In genomic region chr17:11170901-11171300, GRCh38 we compare ENCODE assay signal across 38 cellular contexts.
"Had no signal": no experiment of that assay in that cellular context is flagged by ENCODE, and none has a peak within 500 bp of the region (broad histone marks: within the 10 kb centered on the region; RNA-seq: fewer than 3 reads in every experiment).

No MANE protein-coding gene starts in this region.

- FAIRE-seq: astrocyte, TTC549 had no signal

- H3K4me1 Mint-ChIP-seq: activated CD4-positive, alpha-beta T cell treated with anti-CD3 and anti-CD28 coated beads, Interleukin-2, amount 10 ng/mL, durations not matched to agents 24 days and 14 days; activated naive CD8-positive, alpha-beta T cell treated with anti-CD3 and anti-CD28 coated beads for 36 hours; activated T-helper 17 cell treated with anti-CD3 and anti-CD28 coated beads, Interleukin-2, amount 50 U/mL, for 72 hours; WTC11 had no signal

- H3K36me3 Mint-ChIP-seq: activated CD4-positive, alpha-beta memory T cell treated with anti-CD3 and anti-CD28 coated beads for 36 hours; activated naive CD8-positive, alpha-beta T cell treated with anti-CD3 and anti-CD28 coated beads for 36 hours had no signal

- H3K27ac ChIP-seq: adrenal gland, body of pancreas, brain microvascular endothelial cell, breast epithelium, VCaP had no signal

- H3K27ac Mint-ChIP-seq: activated CD4-positive, alpha-beta memory T cell treated with anti-CD3 and anti-CD28 coated beads for 36 hours; activated CD4-positive, alpha-beta T cell treated with anti-CD3 and anti-CD28 coated beads, Interleukin-2, amount 10 ng/mL, durations not matched to agents 24 days and 14 days; activated CD8-positive, alpha-beta T cell treated with anti-CD3 and anti-CD28 coated beads for 36 hours; activated naive CD4-positive, alpha-beta T cell treated with anti-CD3 and anti-CD28 coated beads for 36 hours; activated naive CD4-positive, alpha-beta T cell treated with anti-CD3 and anti-CD28 coated beads, Interleukin-2, amount 50 U/mL, for 72 hours; activated naive CD8-positive, alpha-beta T cell treated with anti-CD3 and anti-CD28 coated beads for 36 hours; activated T-cell treated with anti-CD3 and anti-CD28 coated beads, Interleukin-2, amount 50 U/mL, for 72 hours; activated T-helper 1 cell treated with anti-CD3 and anti-CD28 coated beads, Interleukin-12 subunit alpha, Interleukin-12 subunit beta, Interleukin-2, Interleukin-4 antibody, amounts not matched to agents 30 ng/mL and 10 ng/mL and 1 ng/mL, durations not matched to agents 14 hours and 24 hours and 36 hours; activated T-helper 17 cell treated with anti-CD3 and anti-CD28 coated beads, Interleukin-2, amount 50 U/mL, for 72 hours; T-helper 1 cell treated with Interleukin-12 subunit alpha and Interleukin-12 subunit beta and Interleukin-4 antibody, amounts not matched to agents 30 μg/mL and 1 μg/mL, for 36 hours; T-helper 2 cell treated with Interferon-gamma antibody and Interleukin-4, amounts not matched to agents 5 μg/mL and 100 μg/mL, for 36 hours; WTC11 had no signal

- H3K27me3 Mint-ChIP-seq: activated CD4-positive, alpha-beta memory T cell treated with anti-CD3 and anti-CD28 coated beads for 36 hours; activated CD4-positive, alpha-beta T cell treated with anti-CD3 and anti-CD28 coated beads, Interleukin-2, amount 10 ng/mL, durations not matched to agents 24 days and 14 days; activated CD8-positive, alpha-beta T cell treated with anti-CD3 and anti-CD28 coated beads for 36 hours; activated naive CD8-positive, alpha-beta T cell treated with anti-CD3 and anti-CD28 coated beads for 36 hours; activated T-helper 17 cell treated with anti-CD3 and anti-CD28 coated beads, Interleukin-2, amount 50 U/mL, for 72 hours had no signal

- H3K36me3 ChIP-seq: adrenal gland, brain microvascular endothelial cell, breast epithelium had no signal

- H3K9me3 ChIP-seq: adrenal gland had no signal

- H3K4me1 ChIP-seq: adrenal gland, body of pancreas, breast epithelium had no signal

- H3K27me3 ChIP-seq: adrenal gland, body of pancreas, brain microvascular endothelial cell, breast epithelium had no signal

- DNase-seq: activated CD4-positive, alpha-beta memory T cell treated with anti-CD3 and anti-CD28 coated beads for 36 hours; activated CD4-positive, alpha-beta T cell treated with anti-CD3 and anti-CD28 coated beads for 4 hours; activated CD4-positive, alpha-beta T cell treated with anti-CD3 and anti-CD28 coated beads, Interleukin-2, amount 10 ng/mL, durations not matched to agents 24 days and 14 days; activated CD4-positive, alpha-beta T cell treated with anti-CD3 and anti-CD28 coated beads, Interleukin-2, amount 50 U/mL, for 1 hour; activated CD4-positive, alpha-beta T cell treated with anti-CD3 and anti-CD28 coated beads, Interleukin-2, amount 50 U/mL, for 4 hours; activated CD4-positive, CD25-positive, alpha-beta regulatory T cell; activated CD8-positive, alpha-beta memory T cell treated with anti-CD3 and anti-CD28 coated beads, Interleukin-2, amount 50 U/mL, for 4 hours; activated CD8-positive, alpha-beta T cell treated with anti-CD3 and anti-CD28 coated beads for 36 hours; activated effector memory CD4-positive, alpha-beta T cell treated with anti-CD3 and anti-CD28 coated beads, Interleukin-2, amount 50 U/mL, for 16 hours; activated gamma-delta T cell treated with Interleukin-2 at 50 U/mL for 16 hours; activated naive CD4-positive, alpha-beta T cell; activated naive CD4-positive, alpha-beta T cell treated with anti-CD3 and anti-CD28 coated beads for 36 hours; activated naive CD4-positive, alpha-beta T cell treated with anti-CD3 and anti-CD28 coated beads, Interleukin-2, amount 50 U/mL, for 16 hours; activated naive CD8-positive, alpha-beta T cell treated with anti-CD3 and anti-CD28 coated beads for 36 hours; activated T-cell treated with anti-CD3 and anti-CD28 coated beads for 4 hours; activated T-cell treated with anti-CD3 and anti-CD28 coated beads, Interleukin-2, amount 50 U/mL, for 1 hour; activated T-cell treated with anti-CD3 and anti-CD28 coated beads, Interleukin-2, amount 50 U/mL, for 4 hours; activated T-cell treated with anti-CD3 and anti-CD28 coated beads, Interleukin-2, amount 50 U/mL, for 72 hours; adrenal gland; amniotic stem cell; aorta; body of pancreas; brain microvascular endothelial cell; central memory CD4-positive, alpha-beta T cell; T-helper 1 cell; T-helper 2 cell; T-helper 9 cell had no signal

- H3K4me3 ChIP-seq: adrenal gland, body of pancreas, breast epithelium had no signal

- H3K4me3 Mint-ChIP-seq: activated CD4-positive, alpha-beta memory T cell treated with anti-CD3 and anti-CD28 coated beads for 36 hours; activated CD4-positive, alpha-beta T cell treated with anti-CD3 and anti-CD28 coated beads, Interleukin-2, amount 10 ng/mL, durations not matched to agents 24 days and 14 days; activated CD8-positive, alpha-beta T cell treated with anti-CD3 and anti-CD28 coated beads for 36 hours; activated naive CD4-positive, alpha-beta T cell treated with anti-CD3 and anti-CD28 coated beads for 36 hours; activated naive CD8-positive, alpha-beta T cell treated with anti-CD3 and anti-CD28 coated beads for 36 hours; activated T-cell treated with anti-CD3 and anti-CD28 coated beads, Interleukin-2, amount 50 U/mL, for 4 hours; activated T-cell treated with anti-CD3 and anti-CD28 coated beads, Interleukin-2, amount 50 U/mL, for 72 hours; activated T-helper 1 cell treated with anti-CD3 and anti-CD28 coated beads, Interleukin-12 subunit alpha, Interleukin-12 subunit beta, Interleukin-2, Interleukin-4 antibody, amounts not matched to agents 30 ng/mL and 10 ng/mL and 1 ng/mL, durations not matched to agents 14 hours and 24 hours and 36 hours; activated T-helper 17 cell treated with anti-CD3 and anti-CD28 coated beads, Interleukin-2, amount 50 U/mL, for 72 hours; T-helper 1 cell treated with Interleukin-12 subunit alpha and Interleukin-12 subunit beta and Interleukin-4 antibody, amounts not matched to agents 30 μg/mL and 1 μg/mL, for 36 hours; T-helper 2 cell treated with Interferon-gamma antibody and Interleukin-4, amounts not matched to agents 5 μg/mL and 100 μg/mL, for 36 hours; WTC11 had no signal

- ATAC-seq: activated CD4-positive, CD25-positive, alpha-beta regulatory T cell treated with anti-CD3 and anti-CD28 coated beads, Interleukin-2, amount 50 U/mL, for 24 hours; activated CD8-positive, alpha-beta T cell treated with anti-CD3 and anti-CD28 coated beads for 36 hours; activated naive CD4-positive, alpha-beta T cell treated with anti-CD3 and anti-CD28 coated beads, Interleukin-2, amount 50 U/mL, for 72 hours; activated T-cell treated with anti-CD3 and anti-CD28 coated beads, Interleukin-2, amount 50 U/mL, for 4 hours; activated T-cell treated with anti-CD3 and anti-CD28 coated beads, Interleukin-2, amount 50 U/mL, for 72 hours; activated T-helper 17 cell treated with anti-CD3 and anti-CD28 coated beads, Interleukin-2, amount 50 U/mL, for 72 hours; body of pancreas; WTC11 had no signal

- H3K9me3 Mint-ChIP-seq: activated T-helper 17 cell treated with anti-CD3 and anti-CD28 coated beads, Interleukin-2, amount 50 U/mL, for 72 hours had no signal
